Comparison of ENCODE assay signal across 2 cellular contexts in genomic region chr3:15781131-15781530, GRCh38.
TF ChIP-seq lines count a peak whose summit lies in the region.

No MANE protein-coding gene starts in this region.

TF ChIP-seq in IMR-90, 13 proteins besides CTCF, POLR2A, EP300 and RAD21:
- no peak for TF ChIP-seq MXI1 (IDR thresholded peaks at IDR 0.05; ENCODE audit: borderline replicate concordance, low read depth, low read length)
- no peak for TF ChIP-seq SMC3 (IDR thresholded peaks at IDR 0.05; ENCODE audit: low read depth, low read length)
- no peak for TF ChIP-seq RFX5 (IDR thresholded peaks at IDR 0.05; ENCODE audit: low read depth, low read length)

TF ChIP-seq in HepG2, 621 proteins besides CTCF, POLR2A, EP300 and RAD21:
- TF ChIP-seq NR2F6 (IDR thresholded peaks at IDR 0.05) (no peak), NR2F6 (CRISPR knock-in tag; IDR thresholded peaks at IDR 0.05) (no peak), KLF13 (CRISPR knock-in tag; IDR thresholded peaks at IDR 0.05) (no peak), PHF8 (CRISPR knock-in tag; IDR thresholded peaks at IDR 0.05) (no peak), PAX8 (CRISPR knock-in tag; IDR thresholded peaks at IDR 0.05; ENCODE audit: borderline replicate concordance) (no peak), ZNF607 (CRISPR knock-in tag; IDR thresholded peaks at IDR 0.05; ENCODE audit: borderline replicate concordance) (no peak), TCF7L2 (IDR thresholded peaks at IDR 0.05; ENCODE audit: low read depth, low read length) (no peak), KLF9 (CRISPR knock-in tag; IDR thresholded peaks at IDR 0.05; ENCODE audit: low read depth) (no peak), ZNF563 (CRISPR knock-in tag; IDR thresholded peaks at IDR 0.05) (no peak), TMF1 (CRISPR knock-in tag; IDR thresholded peaks at IDR 0.05; ENCODE audit: low read depth) (no peak), ZBTB46 (CRISPR knock-in tag; IDR thresholded peaks at IDR 0.05; ENCODE audit: borderline replicate concordance) (no peak), HNRNPK (IDR thresholded peaks at IDR 0.05; ENCODE audit: low read depth, low read length, poor library complexity, severe bottlenecking) (no peak), HNRNPLL (IDR thresholded peaks at IDR 0.05; ENCODE audit: low read depth, low read length, poor library complexity, severe bottlenecking) (no peak), TCF7 (IDR thresholded peaks at IDR 0.05; ENCODE audit: low read depth) (no peak), ZSCAN9 (CRISPR knock-in tag; IDR thresholded peaks at IDR 0.05; ENCODE audit: borderline replicate concordance) (no peak), HDAC2 (CRISPR knock-in tag; IDR thresholded peaks at IDR 0.05) (no peak), ZNF615 (CRISPR knock-in tag; IDR thresholded peaks at IDR 0.05; ENCODE audit: borderline replicate concordance) (no peak)
